ENCODE assay signal across 21 cellular contexts in genomic region chr22:37210041-37210803, GRCh38. TPM values are rescaled to one million over a fixed set of nuclear protein-coding genes. Genes with fewer than 3 reads are reported as not detected.
DNase-seq lines count a peak whose midpoint lies in the region; ATAC-seq and TF ChIP-seq lines count a peak whose summit lies in the region.
"Had no signal": no experiment of that assay in that cellular context is flagged by ENCODE, and none has a peak within 500 bp of the region (broad histone marks: within the 10 kb centered on the region; RNA-seq: fewer than 3 reads in every experiment).

No MANE protein-coding gene starts in this region.

- no peak overlapping the region for H3K23ac ChIP-seq in mesenchymal stem cell (ENCODE audit: low read length in 2 of 2)

- no peaks in the 10 kb centered on the region for H3K9me3 Mint-ChIP-seq in CD4-positive, CD25-positive, alpha-beta regulatory T cell
- no peaks in the 10 kb centered on the region for H3K9me3 Mint-ChIP-seq in neural progenitor cell

- H3K4me1 Mint-ChIP-seq in CD4-positive, CD25-positive, alpha-beta regulatory T cell = peaks cover 0 to 68% (median 10%) of the 10 kb centered on the region in 4 donors
- H3K4me1 Mint-ChIP-seq in neural progenitor cell = peaks cover 50% of the 10 kb centered on the region

- no peak overlapping the region for H2AFZ ChIP-seq in SK-N-SH (ENCODE audit: low read depth)
- no peak overlapping the region for H2AFZ ChIP-seq in neural progenitor cell (replicated peaks)
- H2AFZ ChIP-seq in mesenchymal stem cell (ENCODE audit: low read depth, low read length) = no peak overlapping the region
- H2AFZ ChIP-seq: PC-9 had no signal

- H3K4me1 ChIP-seq in SK-N-SH (ENCODE audit: control insufficient read depth in 1 of 2, insufficient read depth in 2 of 2, low read depth in 1 of 2, low read length in 1 of 2) (peaks cover 0 to 10% of the 10 kb centered on the region in 2 experiments; a peak in 1 of 4 replicates), neural progenitor cell (peaks cover 29% of the 10 kb centered on the region), mesenchymal stem cell (ENCODE audit: control insufficient read depth, insufficient read depth, low read depth, low read length) (peaks cover 12% of the 10 kb centered on the region)
- H3K4me1 ChIP-seq in CD4-positive, CD25-positive, alpha-beta regulatory T cell (ENCODE audit: control insufficient read depth, insufficient read depth, low read length, poor library complexity, severe bottlenecking) = peaks cover 25% of the 10 kb centered on the region

- H3K9me3 ChIP-seq in SK-N-SH (no peaks in the 10 kb centered on the region), neural progenitor cell (ENCODE audit: low read depth) (no peaks in the 10 kb centered on the region), mesenchymal stem cell (ENCODE audit: control insufficient read depth, low read length) (no peaks in the 10 kb centered on the region)
- H3K9me3 ChIP-seq in CD4-positive, CD25-positive, alpha-beta regulatory T cell (ENCODE audit: control insufficient read depth in 2 of 2, low read length in 2 of 2) = no peaks in the 10 kb centered on the region
- H3K9me3 ChIP-seq: tibial artery had no signal

- H2BK120ac ChIP-seq in mesenchymal stem cell (ENCODE audit: low read depth, low read length) = no peak overlapping the region

- WGBS in SK-N-SH (ENCODE audit: low lambda C conversion rate) = 94% methylated on average over 9 of the region's 15 CpGs
- WGBS in mesenchymal stem cell = 71% methylated on average over 15 of the region's 15 CpGs

- DNase-seq in SK-N-SH = peak; percentile 57
- DNase-seq in CD4-positive, CD25-positive, alpha-beta regulatory T cell = no peak
- DNase-seq in cerebellum (ENCODE audit: low spot score) = peak; percentile 26
- DNase-seq in neural progenitor cell (ENCODE audit: low spot score) = no peak
- no peak for DNase-seq in mesenchymal stem cell
- DNase-seq in MV-4-11 (lab: John Stamatoyannopoulos, UW) = no peak
- DNase-seq: activated CD4-positive, alpha-beta T cell treated with anti-CD3 and anti-CD28 coated beads, Interleukin-2, amount 50 U/mL, for 1 hour; amniotic stem cell; central memory CD4-positive, alpha-beta T cell; effector memory CD4-positive, alpha-beta T cell; GDM1; KG1; NCI-H1417 treated with DMSO at 0.1 percent for 48 hours; NCI-H2171; PC-9 had no signal

- H4K20me1 ChIP-seq in SK-N-SH (ENCODE audit: insufficient read depth) = no peaks in the 10 kb centered on the region
- H4K20me1 ChIP-seq in neural progenitor cell (ENCODE audit: low read depth) = no peaks in the 10 kb centered on the region

- no peak for ATAC-seq in SK-N-SH treated with all-trans-retinoic acid at 6 μM for 48 hours
- no peak for ATAC-seq in CD4-positive, CD25-positive, alpha-beta regulatory T cell (ENCODE audit: low read depth in 2 of 2)
- no peak for ATAC-seq in HG02870 (IDR thresholded peaks at IDR 0.05; ENCODE audit: unreplicated experiment)

- H4K8ac ChIP-seq in mesenchymal stem cell (ENCODE audit: low read length) = no peak overlapping the region

- H3K4me3 ChIP-seq in SK-N-SH (ENCODE audit: low read depth in 2 of 2, low read length in 1 of 2) (no peak overlapping the region), neural progenitor cell (no peak overlapping the region), mesenchymal stem cell (ENCODE audit: insufficient read depth in 1 of 2, low read depth in 1 of 2, low read length in 2 of 2) (no peak overlapping the region)
- H3K4me3 ChIP-seq in CD4-positive, CD25-positive, alpha-beta regulatory T cell (ENCODE audit: low read depth, low read length) = no peak overlapping the region
- H3K4me3 ChIP-seq: PC-9, tibial artery had no signal

- no peak overlapping the region for H3K4ac ChIP-seq in mesenchymal stem cell (ENCODE audit: low read depth in 1 of 2, low read length in 2 of 2)

- H2BK15ac ChIP-seq in mesenchymal stem cell (ENCODE audit: low read depth, poor library complexity, severe bottlenecking) = no peak overlapping the region

- no peak overlapping the region for H3K18ac ChIP-seq in mesenchymal stem cell (ENCODE audit: low read depth in 1 of 2, low read length in 2 of 2)

- POLR2A ChIA-PET in SK-N-SH (lab: Yijun Ruan, JAX) = no interaction called here

- H3K9ac ChIP-seq in SK-N-SH (no peak overlapping the region), neural progenitor cell (no peak overlapping the region), mesenchymal stem cell (ENCODE audit: low read length) (no peak overlapping the region)

- H3K27me3 ChIP-seq in SK-N-SH (ENCODE audit: insufficient read depth) (no peaks in the 10 kb centered on the region; the same call in 1 of the 2 replicates), neural progenitor cell (no peaks in the 10 kb centered on the region), mesenchymal stem cell (ENCODE audit: control insufficient read depth in 1 of 2, insufficient read depth in 1 of 2, low read length in 2 of 2) (peaks cover 26 to 73% of the 10 kb centered on the region in 2 experiments)
- no peaks in the 10 kb centered on the region for H3K27me3 ChIP-seq in CD4-positive, CD25-positive, alpha-beta regulatory T cell (ENCODE audit: control insufficient read depth, insufficient read depth, low read length)

- peak overlapping the region in 2 of 4 donors; percentile 38 to 52 for H3K4me3 Mint-ChIP-seq in CD4-positive, CD25-positive, alpha-beta regulatory T cell
- no peak overlapping the region for H3K4me3 Mint-ChIP-seq in neural progenitor cell

- H3K27me3 Mint-ChIP-seq in CD4-positive, CD25-positive, alpha-beta regulatory T cell = no peaks in the 10 kb centered on the region
- peaks cover 13% of the 10 kb centered on the region for H3K27me3 Mint-ChIP-seq in neural progenitor cell (ENCODE audit: insufficient read depth, low read depth)

- TF ChIP-seq RAD21 in SK-N-SH (IDR thresholded peaks at IDR 0.05; ENCODE audit: low read length) = no peak

- no peak overlapping the region for H2BK5ac ChIP-seq in mesenchymal stem cell (ENCODE audit: low read depth, low read length, poor library complexity, severe bottlenecking)

- H3K36me3 ChIP-seq in SK-N-SH (replicated peaks in 1 of 2; ENCODE audit: control insufficient read depth in 1 of 2, insufficient read depth in 2 of 2, low read length in 1 of 2) = no peaks in the 10 kb centered on the region
- H3K36me3 ChIP-seq in CD4-positive, CD25-positive, alpha-beta regulatory T cell (ENCODE audit: control insufficient read depth, insufficient read depth, low read length) = no peaks in the 10 kb centered on the region
- no peaks in the 10 kb centered on the region for H3K36me3 ChIP-seq in neural progenitor cell
- H3K36me3 ChIP-seq in mesenchymal stem cell (ENCODE audit: control insufficient read depth in 1 of 2, insufficient read depth in 2 of 2, low read depth in 1 of 2, low read length in 2 of 2) = no peaks in the 10 kb centered on the region
- H3K36me3 ChIP-seq: tibial artery had no signal

- H2BK12ac ChIP-seq in mesenchymal stem cell (ENCODE audit: low read length in 2 of 2) = no peak overlapping the region

- TF ChIP-seq EP300 in SK-N-SH (IDR thresholded peaks at IDR 0.05; ENCODE audit: borderline replicate concordance in 1 of 2, low read depth in 1 of 2, low read length in 1 of 2) = no peak

- H3K27ac Mint-ChIP-seq in CD4-positive, CD25-positive, alpha-beta regulatory T cell = peak overlapping the region in 2 of 3 donors; percentile 77
- peak overlapping the region; percentile 63 for H3K27ac Mint-ChIP-seq in neural progenitor cell

- H3K9me2 ChIP-seq in SK-N-SH = no peaks in the 10 kb centered on the region

- H3K27ac ChIP-seq in SK-N-SH (ENCODE audit: low read depth in 2 of 2, low read length in 1 of 2) (no peak overlapping the region), neural progenitor cell (no peak overlapping the region), mesenchymal stem cell (ENCODE audit: low read length, poor library complexity, severe bottlenecking) (no peak overlapping the region)
- H3K27ac ChIP-seq in CD4-positive, CD25-positive, alpha-beta regulatory T cell (ENCODE audit: insufficient read depth, low read length, poor library complexity, severe bottlenecking) = no peak overlapping the region
- H3K27ac ChIP-seq: 22Rv1, PC-9, tibial artery had no signal

- H4K91ac ChIP-seq in mesenchymal stem cell (ENCODE audit: low read length) = no peak overlapping the region

- CTCF ChIA-PET in SK-N-SH (lab: Yijun Ruan, JAX) = interaction anchor here (1.1 to 4.7 kb wide), 4 partner anchors 11 to 50 kb away, joined by 3 to 54 read pairs (median 15); no protein-coding TSS in a partner anchor

- H3K79me1 ChIP-seq in mesenchymal stem cell (replicated peaks; ENCODE audit: low read length, poor library complexity, severe bottlenecking) = no peaks in the 10 kb centered on the region

- no peak overlapping the region for H3K14ac ChIP-seq in mesenchymal stem cell (ENCODE audit: low read length in 2 of 2)

- H2AK5ac ChIP-seq in mesenchymal stem cell (ENCODE audit: low read length, severe bottlenecking) = no peak overlapping the region

- H3K36me3 Mint-ChIP-seq in CD4-positive, CD25-positive, alpha-beta regulatory T cell = peaks cover 13% of the 10 kb centered on the region
- no peaks in the 10 kb centered on the region for H3K36me3 Mint-ChIP-seq in neural progenitor cell

- no peak for TF ChIP-seq CTCF in SK-N-SH (IDR thresholded peaks at IDR 0.05)
- TF ChIP-seq CTCF in neural progenitor cell (IDR thresholded peaks at IDR 0.05) = no peak

- H3K79me2 ChIP-seq in SK-N-SH (ENCODE audit: insufficient read depth) = no peaks in the 10 kb centered on the region
- no peaks in the 10 kb centered on the region for H3K79me2 ChIP-seq in neural progenitor cell (ENCODE audit: low read depth)

- H3F3A ChIP-seq in SK-N-SH (replicated peaks; ENCODE audit: insufficient read depth) = no peaks in the 10 kb centered on the region
- peaks cover 5% of the 10 kb centered on the region for H3F3A ChIP-seq in neural progenitor cell (ENCODE audit: low read depth)

- H3K4me2 ChIP-seq in SK-N-SH = no peak overlapping the region
- H3K4me2 ChIP-seq in neural progenitor cell = no peak overlapping the region
- H3K4me2 ChIP-seq in mesenchymal stem cell (ENCODE audit: low read length, poor library complexity, severe bottlenecking) = no peak overlapping the region
- H3K4me2 ChIP-seq: PC-9 had no signal

RNA-seq across cellular contexts. Expression of gene SSTR3, which starts 2.1 kb away (rescaled TPM):
- 0.02 TPM in 1 of 2 replicates, not detected in the other for polyA plus RNA-seq in SK-N-SH (2012; rRNA removed)
- polyA plus RNA-seq in SK-N-SH (2012; cell fraction: cytosol; rRNA removed) = 0.03 TPM in 2 replicates
- polyA plus RNA-seq in SK-N-SH (2012; cell fraction: nucleus; rRNA removed) = 0.01 and 0.04 TPM in 2 replicates
- total RNA-seq in CD4-positive, CD25-positive, alpha-beta regulatory T cell = 4.3 TPM
- 1 to 10 TPM; 2.5 to 4.4 (median 3.6) TPM for polyA plus RNA-seq in CD4-positive, CD25-positive, alpha-beta regulatory T cell
- total RNA-seq in cerebellum (0.27 TPM), neural progenitor cell (ENCODE audit: low replicate concordance) (0.19 and 0.53 TPM in 2 replicates)
- polyA plus RNA-seq in mesenchymal stem cell (2013, experiment 1 of 2) = not detected
- polyA plus RNA-seq in mesenchymal stem cell (2013, experiment 2 of 2) = not detected
- total RNA-seq: PC-9, SK-MEL-5 had no signal
- polyA plus RNA-seq: liver had no signal

RNA-seq across cellular contexts. Expression of gene C1QTNF6, which starts 22.2 kb away (rescaled TPM):
- 47.4 and 47.7 TPM in 2 replicates for polyA plus RNA-seq in SK-N-SH (2012; rRNA removed)
- 20.7 and 30.3 TPM in 2 replicates for polyA plus RNA-seq in SK-N-SH (2012; cell fraction: cytosol; rRNA removed)
- polyA plus RNA-seq in SK-N-SH (2012; cell fraction: nucleus; rRNA removed) = 103 and 122 TPM in 2 replicates
- total RNA-seq in CD4-positive, CD25-positive, alpha-beta regulatory T cell = 13.6 TPM
- 1 to 10 TPM; 1.6 to 2.4 (median 2.1) TPM for polyA plus RNA-seq in CD4-positive, CD25-positive, alpha-beta regulatory T cell
- total RNA-seq in cerebellum = 4.4 TPM
- 7.2 and 12.2 TPM in 2 replicates for total RNA-seq in neural progenitor cell (ENCODE audit: low replicate concordance)
- 38.2 TPM for polyA plus RNA-seq in mesenchymal stem cell (2013, experiment 1 of 2)
- 37.9 TPM for polyA plus RNA-seq in mesenchymal stem cell (2013, experiment 2 of 2)

RNA-seq across cellular contexts. Expression of gene RAC2, which starts 33.8 kb away (rescaled TPM):
- 22.6 and 29.9 TPM in 2 replicates for polyA plus RNA-seq in SK-N-SH (2012; rRNA removed)
- polyA plus RNA-seq in SK-N-SH (2012; cell fraction: cytosol; rRNA removed) = 14.6 and 19.9 TPM in 2 replicates
- 20.3 and 21.2 TPM in 2 replicates for polyA plus RNA-seq in SK-N-SH (2012; cell fraction: nucleus; rRNA removed)
- 537 TPM for total RNA-seq in CD4-positive, CD25-positive, alpha-beta regulatory T cell
- 1,000 to 10,000 TPM in 2 of 4 donors, 100 to 1,000 TPM in 2; 861 to 1,162 (median 988) TPM for polyA plus RNA-seq in CD4-positive, CD25-positive, alpha-beta regulatory T cell
- total RNA-seq in cerebellum (0.64 TPM), neural progenitor cell (ENCODE audit: low replicate concordance) (1.7 and 2.1 TPM in 2 replicates)
- 121 TPM for polyA plus RNA-seq in mesenchymal stem cell (2013, experiment 1 of 2)
- polyA plus RNA-seq in mesenchymal stem cell (2013, experiment 2 of 2) = 117 TPM
- total RNA-seq: SK-MEL-5 had no signal

Comparison
In these comparisons a context has a peak if more than half of its experiments do, and no peak if none do; other contexts are left out.
1. DNase-seq: peak in SK-N-SH (single experiment) and cerebellum (single experiment); none in CD4-positive, CD25-positive, alpha-beta regulatory T cell (0 of 3), neural progenitor cell (single experiment), mesenchymal stem cell (single experiment) and MV-4-11 (single experiment).
2. RNA of gene RAC2, which starts 33.8 kb away (total RNA-seq): 537 TPM in CD4-positive, CD25-positive, alpha-beta regulatory T cell (single experiment); 1.7 to 2.1 TPM in neural progenitor cell and 0.64 TPM in cerebellum (single experiment); every median in the first group is over 100 times any median in the second.